32 cellular contexts compared by ENCODE assay signal in genomic region chr17:3401786-3402185, GRCh38. TPM values are rescaled to one million over a fixed set of nuclear protein-coding genes. Genes with fewer than 3 reads are reported as not detected.
"Had no signal": no experiment of that assay in that cellular context is flagged by ENCODE, and none has a peak within 500 bp of the region (broad histone marks: within the 10 kb centered on the region; RNA-seq: fewer than 3 reads in every experiment).

No MANE protein-coding gene starts in this region.

- H3K4me1 ChIP-seq: colonic mucosa, esophagus muscularis mucosa, gastrocnemius medialis, heart right ventricle, left lung, lower lobe of right lung had no signal

- H3K27me3 ChIP-seq: colonic mucosa, esophagus muscularis mucosa, gastrocnemius medialis, heart right ventricle, left lung had no signal

- H3K27ac ChIP-seq: colonic mucosa, epithelial cell of prostate, esophagus muscularis mucosa, gastrocnemius medialis, heart right ventricle, left lung, lower lobe of right lung had no signal

- FAIRE-seq: endometrium, islet of Langerhans, keratinocyte had no signal

- ATAC-seq: effector memory CD8-positive, alpha-beta T cell; gastrocnemius medialis; heart right ventricle; left cardiac atrium; left lung; left ventricle myocardium superior; lower lobe of right lung; mucosa of descending colon had no signal

- H3K36me3 ChIP-seq: colonic mucosa, esophagus muscularis mucosa, gastrocnemius medialis, heart right ventricle, left lung, lower lobe of right lung had no signal

- H3K9me3 ChIP-seq: colonic mucosa, gastrocnemius medialis, mucosa of descending colon had no signal

- DNase-seq: colonic mucosa; cortex of kidney; effector CD8-positive, alpha-beta T cell; effector memory CD8-positive, alpha-beta T cell; endodermal cell; erythroblast; foreskin fibroblast; foreskin melanocyte; gastrocnemius medialis; glutamatergic neuron; head of caudate nucleus; heart right ventricle; hippocampal formation; left cardiac atrium; left lung; left ventricle myocardium superior; lower lobe of right lung; mesenchymal stem cell; mucosa of descending colon had no signal

- H3K4me3 ChIP-seq: colonic mucosa, esophagus muscularis mucosa, gastrocnemius medialis, heart right ventricle, left lung, lower lobe of right lung, mucosa of descending colon had no signal

RNA-seq across cellular contexts. Expression of gene OR1E1, which starts 3.6 kb away (rescaled TPM):
- total RNA-seq: colonic mucosa, dermis microvascular lymphatic vessel endothelial cell, endodermal cell, esophagus muscularis mucosa, gastrocnemius medialis, glomerular endothelial cell, kidney epithelial cell, left cardiac atrium, left lung, left ventricle myocardium superior, lower leg skin, lower lobe of right lung, lung microvascular endothelial cell, mesenteric fat pad, mesothelial cell of epicardium, mucosa of descending colon, myocyte had no signal
- polyA plus RNA-seq: heart right ventricle, keratinocyte had no signal

RNA-seq across cellular contexts. Expression of gene OR3A3, which starts 9.4 kb away (rescaled TPM):
- total RNA-seq: colonic mucosa, dermis microvascular lymphatic vessel endothelial cell, endodermal cell, esophagus muscularis mucosa, gastrocnemius medialis, glomerular endothelial cell, heart right ventricle, kidney epithelial cell, left cardiac atrium, left lung, left ventricle myocardium superior, lower leg skin, lower lobe of right lung, lung microvascular endothelial cell, mesenteric fat pad, mesothelial cell of epicardium, mucosa of descending colon, myocyte had no signal
- polyA plus RNA-seq: heart right ventricle, keratinocyte had no signal

RNA-seq across cellular contexts. Expression of gene OR3A2, which starts 15.7 kb away (rescaled TPM):
- total RNA-seq: colonic mucosa, dermis microvascular lymphatic vessel endothelial cell, endodermal cell, glomerular endothelial cell, left ventricle myocardium superior, lower lobe of right lung, lung microvascular endothelial cell, mesothelial cell of epicardium, myocyte had no signal
- polyA plus RNA-seq: heart right ventricle, keratinocyte had no signal

RNA-seq across cellular contexts. Expression of gene OR1E2, which starts 31.9 kb away (rescaled TPM):
- total RNA-seq: colonic mucosa, dermis microvascular lymphatic vessel endothelial cell, endodermal cell, esophagus muscularis mucosa, glomerular endothelial cell, kidney epithelial cell, left cardiac atrium, left lung, left ventricle myocardium superior, lower leg skin, lower lobe of right lung, lung microvascular endothelial cell, mesenteric fat pad, mesothelial cell of epicardium, mucosa of descending colon, myocyte had no signal
- polyA plus RNA-seq: heart right ventricle, keratinocyte had no signal
